29 cellular contexts compared by ENCODE assay signal in the genomic region with DNA sequence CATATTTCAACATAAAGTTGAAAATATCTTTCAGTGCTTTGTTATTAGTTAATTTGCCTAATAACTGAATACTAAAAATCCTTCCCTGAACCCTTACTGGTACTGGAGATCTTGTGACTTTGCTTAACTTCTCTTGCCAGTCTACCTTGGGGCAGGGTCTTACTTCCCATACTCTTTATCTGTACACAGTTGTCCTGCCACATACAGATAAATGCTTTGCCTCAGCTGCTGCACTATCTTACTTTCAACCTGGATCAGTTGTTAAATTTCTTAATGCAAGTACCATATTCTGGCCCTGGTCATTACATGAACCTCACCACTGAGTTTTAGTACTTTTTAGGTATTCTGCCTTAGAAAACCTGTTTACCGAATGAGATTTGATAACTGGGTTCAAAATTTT.
"Had no signal": no experiment of that assay in that cellular context is flagged by ENCODE, and none has a peak within 500 bp of the region (broad histone marks: within the 10 kb centered on the region; RNA-seq: fewer than 3 reads in every experiment).

No MANE protein-coding gene starts in this region.

- H3K27ac ChIP-seq: left lung, lower lobe of right lung, pancreas, prostate gland, skin epidermis, stomach, testis, thyroid gland, transverse colon, upper lobe of left lung, vagina had no signal

- H3K36me3 Mint-ChIP-seq: natural killer cell had no signal

- H3K9me3 Mint-ChIP-seq: immature natural killer cell; mesothelial cell of epicardium; naive B cell; natural killer cell; stimulated activated naive B cell treated with anti-CD40 and anti-IgM and Interleukin-4, amounts not matched to agents 10 μg/mL and 1 μg/mL and 100 μg/mL, for 72 hours had no signal

- H3K27ac Mint-ChIP-seq: immature natural killer cell; mesothelial cell of epicardium; natural killer cell; stimulated activated naive B cell treated with anti-CD40 and anti-IgM and Interleukin-4, amounts not matched to agents 10 μg/mL and 1 μg/mL and 100 μg/mL, for 72 hours had no signal

- H3K36me3 ChIP-seq: pancreas, prostate gland, thyroid gland, transverse colon, vagina had no signal

- H3K27me3 Mint-ChIP-seq: naive B cell; stimulated activated naive B cell treated with anti-CD40 and anti-IgM and Interleukin-4, amounts not matched to agents 10 μg/mL and 1 μg/mL and 100 μg/mL, for 72 hours had no signal

- ATAC-seq: left colon; left lung; lower lobe of right lung; natural killer cell; pancreas; right cardiac atrium; sciatic nerve; stimulated activated naive B cell treated with anti-CD40 and anti-IgM and Interleukin-4, amounts not matched to agents 10 μg/mL and 1 μg/mL and 100 μg/mL, for 72 hours; stimulated activated naive CD8-positive, alpha-beta T cell treated with anti-CD3 and anti-CD28 coated beads, Interleukin-15, Interleukin-2, amounts not matched to agents 100 U/mL and 50 U/mL, for 24 hours had no signal

- H3K27me3 ChIP-seq: left lung, pancreas, stomach, testis, thyroid gland, transverse colon, upper lobe of left lung, vagina had no signal

- H3K4me1 ChIP-seq: left lung, lower lobe of right lung, pancreas, prostate gland, stomach, testis, thyroid gland, upper lobe of left lung, vagina had no signal

- DNase-seq: immature natural killer cell; kidney; left colon; left lung; lower lobe of right lung; mammary epithelial cell; mesenchymal stem cell; naive B cell; natural killer cell; pancreas; posterior cingulate gyrus; retina; stimulated activated CD4-positive, alpha-beta T cell treated with anti-CD3 and anti-CD28 coated beads, Interleukin-12 subunit alpha, Interleukin-12 subunit beta, amount 100 ng/mL, for 4 hours; stimulated activated CD4-positive, alpha-beta T cell treated with anti-CD3 and anti-CD28 coated beads, Interleukin-15, amount 100 ng/mL, for 24 hours; stimulated activated CD4-positive, alpha-beta T cell treated with anti-CD3 and anti-CD28 coated beads, Interleukin-2, amount 100 ng/mL, for 24 hours; stimulated activated CD4-positive, alpha-beta T cell treated with anti-CD3 and anti-CD28 coated beads, Interleukin-4, amount 100 ng/mL, for 1 hour; stimulated activated naive B cell treated with anti-CD40 and anti-IgM and Interleukin-4, amounts not matched to agents 10 μg/mL and 1 μg/mL and 100 μg/mL, for 72 hours; stimulated activated naive CD8-positive, alpha-beta T cell treated with anti-CD3 and anti-CD28 coated beads, Interleukin-15, Interleukin-2, amounts not matched to agents 100 U/mL and 50 U/mL, for 24 hours; stomach; testis; thyroid gland; transverse colon; upper lobe of left lung had no signal

- H3K4me1 Mint-ChIP-seq: immature natural killer cell; naive B cell; stimulated activated naive B cell treated with anti-CD40 and anti-IgM and Interleukin-4, amounts not matched to agents 10 μg/mL and 1 μg/mL and 100 μg/mL, for 72 hours had no signal

- H3K4me3 ChIP-seq: left lung, lower lobe of right lung, pancreas, prostate gland, skin epidermis, stomach, testis, thyroid gland, transverse colon, upper lobe of left lung, vagina had no signal

- H3K4me3 Mint-ChIP-seq: immature natural killer cell; mesothelial cell of epicardium; naive B cell; natural killer cell; stimulated activated naive B cell treated with anti-CD40 and anti-IgM and Interleukin-4, amounts not matched to agents 10 μg/mL and 1 μg/mL and 100 μg/mL, for 72 hours had no signal
